Comparison of ENCODE assay signal across 27 cellular contexts in the genomic region with DNA sequence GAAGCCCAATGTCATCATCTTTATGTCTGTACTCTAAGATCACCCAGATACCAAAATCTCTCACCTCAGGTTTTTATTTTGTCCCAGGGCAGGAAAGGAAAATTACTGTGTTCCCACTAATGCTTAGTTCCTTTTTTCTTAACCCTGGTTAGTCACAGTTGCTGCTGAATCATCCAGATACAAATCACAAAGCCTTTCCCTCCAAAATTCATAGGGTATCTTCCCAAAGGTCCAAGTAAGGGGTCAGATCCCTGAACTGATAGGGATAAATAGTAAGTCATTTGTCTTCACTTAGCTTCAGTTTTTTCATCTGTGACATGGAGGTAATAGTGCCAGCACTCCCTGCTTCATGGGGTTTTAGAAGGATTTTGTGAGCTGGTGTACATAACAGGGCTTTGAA. TPM values are rescaled to one million over a fixed set of nuclear protein-coding genes. Genes with fewer than 3 reads are reported as not detected.
DNase-seq lines count a peak whose midpoint lies in the region; ATAC-seq and TF ChIP-seq lines count a peak whose summit lies in the region.
"Had no signal": no experiment of that assay in that cellular context is flagged by ENCODE, and none has a peak within 500 bp of the region (broad histone marks: within the 10 kb centered on the region; RNA-seq: fewer than 3 reads in every experiment).

No MANE protein-coding gene starts in this region.

- intact Hi-C loops in heart left ventricle (cut with DNase I), result loop anchor here in 1 of 10 donors (10.0 kb wide), 1 partner anchor 53 kb away; no protein-coding TSS in a partner anchor
- intact Hi-C loops in left cardiac atrium (cut with DNase I), result no loop called here
- intact Hi-C loops in PC-3 (cut with micrococcal nuclease), result loop anchor here (10.0 kb wide), 1 partner anchor 53 kb away; no protein-coding TSS in a partner anchor

- ATAC-seq in heart left ventricle (no peak), left cardiac atrium (no peak), PC-3 (peak; percentile 20)
- no peak for ATAC-seq in stimulated activated naive B cell treated with anti-CD40 and anti-IgM and Interleukin-4, amounts not matched to agents 10 μg/mL and 1 μg/mL and 100 μg/mL, for 72 hours (replicated peaks)
- ATAC-seq: natural killer cell, pancreas, right lobe of liver, WTC11 had no signal

- H3K4me3 ChIP-seq in heart left ventricle (peak overlapping the region; percentile 18 to 84 (median 71)), PC-3 (ENCODE audit: low read length) (0 out of 2 replicates have a peak overlapping the region, but pooled peaks have one; percentile 76), coronary artery (peak overlapping the region; percentile 87), smooth muscle cell (no peak overlapping the region)
- H3K4me3 ChIP-seq: HAP-1, pancreas, right lobe of liver, SK-N-MC had no signal

- peaks cover 3% of the 10 kb centered on the region in 2 donors for H3K9me3 Mint-ChIP-seq in stimulated activated naive B cell treated with anti-CD40 and anti-IgM and Interleukin-4, amounts not matched to agents 10 μg/mL and 1 μg/mL and 100 μg/mL, for 72 hours
- H3K9me3 Mint-ChIP-seq: mesothelial cell of epicardium; T-helper 2 cell treated with Interferon-gamma antibody and Interleukin-4, amounts not matched to agents 5 μg/mL and 100 μg/mL, for 36 hours; WTC11 had no signal

- no peaks in the 10 kb centered on the region for H4K20me1 ChIP-seq in PC-3 (ENCODE audit: low read length)
- H4K20me1 ChIP-seq in smooth muscle cell (ENCODE audit: low read depth), result no peaks in the 10 kb centered on the region

- H3K27ac Mint-ChIP-seq in stimulated activated naive B cell treated with anti-CD40 and anti-IgM and Interleukin-4, amounts not matched to agents 10 μg/mL and 1 μg/mL and 100 μg/mL, for 72 hours, result no peak overlapping the region
- H3K27ac Mint-ChIP-seq: activated naive CD8-positive, alpha-beta T cell treated with anti-CD3 and anti-CD28 coated beads for 36 hours; mesothelial cell of epicardium; natural killer cell; T-helper 2 cell treated with Interferon-gamma antibody and Interleukin-4, amounts not matched to agents 5 μg/mL and 100 μg/mL, for 36 hours; WTC11 had no signal

- TF ChIP-seq CTCF in heart left ventricle (IDR thresholded peaks at IDR 0.05) (no peak), PC-3 (conservative IDR thresholded peaks at IDR 0.05; ENCODE audit: low read depth, low read length) (no peak), coronary artery (IDR thresholded peaks at IDR 0.05) (no peak), smooth muscle cell (IDR thresholded peaks at IDR 0.05; ENCODE audit: borderline replicate concordance, insufficient read depth, poor library complexity, severe bottlenecking) (no peak)

- H3K9me2 ChIP-seq in PC-3 (replicated peaks; ENCODE audit: low read length), result no peaks in the 10 kb centered on the region

- H3K36me3 Mint-ChIP-seq in stimulated activated naive B cell treated with anti-CD40 and anti-IgM and Interleukin-4, amounts not matched to agents 10 μg/mL and 1 μg/mL and 100 μg/mL, for 72 hours, result no peaks in the 10 kb centered on the region
- H3K36me3 Mint-ChIP-seq: activated naive CD8-positive, alpha-beta T cell treated with anti-CD3 and anti-CD28 coated beads for 36 hours; CD14-positive monocyte; mesothelial cell of epicardium; WTC11 had no signal

- CTCF ChIA-PET in PC-3 (lab: Charles Lee), result interaction anchor here (0.6 kb wide), 1 partner anchor 352 kb away, joined by 3 read pairs; no protein-coding TSS in a partner anchor

- POLR2A ChIA-PET in PC-3 (lab: Charles Lee; ENCODE audit: unreplicated experiment), result no interaction called here

- H3K4me1 Mint-ChIP-seq in stimulated activated naive B cell treated with anti-CD40 and anti-IgM and Interleukin-4, amounts not matched to agents 10 μg/mL and 1 μg/mL and 100 μg/mL, for 72 hours, result no peaks in the 10 kb centered on the region
- H3K4me1 Mint-ChIP-seq: CD14-positive monocyte, natural killer cell had no signal

- no peaks in the 10 kb centered on the region for H3K9me3 ChIP-seq in heart left ventricle
- H3K9me3 ChIP-seq in PC-3 (ENCODE audit: low read length), result no peaks in the 10 kb centered on the region
- H3K9me3 ChIP-seq in smooth muscle cell (replicated peaks; ENCODE audit: low read depth), result no peaks in the 10 kb centered on the region
- H3K9me3 ChIP-seq: HAP-1, pancreas, right lobe of liver, upper lobe of left lung had no signal

- H3K4me2 ChIP-seq in PC-3 (ENCODE audit: low read length), result peak overlapping the region; percentile 91
- no peak overlapping the region for H3K4me2 ChIP-seq in smooth muscle cell

- peak overlapping the region in 6 of 12 donors; percentile 24 to 87 (median 84) for H3K27ac ChIP-seq in heart left ventricle
- peak overlapping the region; percentile 77 for H3K27ac ChIP-seq in PC-3 (ENCODE audit: low read length)
- peak overlapping the region in 1 of 2 donors; percentile 79 for H3K27ac ChIP-seq in coronary artery
- peak overlapping the region; percentile 23 for H3K27ac ChIP-seq in smooth muscle cell (ENCODE audit: low read depth)
- H3K27ac ChIP-seq: pancreas, right lobe of liver, SK-N-MC, upper lobe of left lung had no signal

- peak overlapping the region; percentile 9 for H3K9ac ChIP-seq in PC-3 (ENCODE audit: low read length)
- H3K9ac ChIP-seq in smooth muscle cell (ENCODE audit: low read depth), result no peak overlapping the region

- H3F3A ChIP-seq in PC-3 (ENCODE audit: low read length, unreplicated experiment) (no peaks in the 10 kb centered on the region), smooth muscle cell (ENCODE audit: low read depth) (no peaks in the 10 kb centered on the region)

- H3K27me3 Mint-ChIP-seq in stimulated activated naive B cell treated with anti-CD40 and anti-IgM and Interleukin-4, amounts not matched to agents 10 μg/mL and 1 μg/mL and 100 μg/mL, for 72 hours, result peaks cover 30 to 31% of the 10 kb centered on the region in 2 donors

- TF ChIP-seq POLR2A in heart left ventricle (IDR thresholded peaks at IDR 0.05), result no peak

- H3K4me1 ChIP-seq in heart left ventricle, result peaks cover 0 to 25% (median 8%) of the 10 kb centered on the region in 12 donors
- H3K4me1 ChIP-seq in PC-3 (ENCODE audit: insufficient read depth, low read length), result peaks cover 59% of the 10 kb centered on the region
- peaks cover 16% of the 10 kb centered on the region for H3K4me1 ChIP-seq in smooth muscle cell (ENCODE audit: low read depth)
- H3K4me1 ChIP-seq: HAP-1, pancreas had no signal

- H2AFZ ChIP-seq in PC-3 (ENCODE audit: low read length) (no peak overlapping the region), smooth muscle cell (ENCODE audit: low read depth) (no peak overlapping the region)

- H3K27me3 ChIP-seq in heart left ventricle (peaks cover 0 to 13% (median 0%) of the 10 kb centered on the region in 9 donors), PC-3 (ENCODE audit: low read length) (no peaks in the 10 kb centered on the region), smooth muscle cell (ENCODE audit: low read depth) (peaks cover 65% of the 10 kb centered on the region)

- no TSS peak for BruUV-seq in PC-3 (replicated peaks; lab: Mats Ljungman, UMichigan)

- no peak for DNase-seq in heart left ventricle
- no peak for DNase-seq in left cardiac atrium
- peak; percentile 88 for DNase-seq in PC-3
- DNase-seq in coronary artery (ENCODE audit: low spot score), result no peak
- DNase-seq in smooth muscle cell (lab: John Stamatoyannopoulos, UW; ENCODE audit: unreplicated experiment), result no peak
- DNase-seq in stimulated activated naive B cell treated with anti-CD40 and anti-IgM and Interleukin-4, amounts not matched to agents 10 μg/mL and 1 μg/mL and 100 μg/mL, for 72 hours, result no peak
- no peak for DNase-seq in GM19240 (ENCODE audit: insufficient read length, low spot score)
- no peak for DNase-seq in stimulated activated CD4-positive, alpha-beta T cell treated with anti-CD3 and anti-CD28 coated beads, Interleukin-2, amount 100 ng/mL, for 24 hours
- DNase-seq: ACHN; activated CD4-positive, alpha-beta T cell treated with anti-CD3 and anti-CD28 coated beads, Interleukin-2, amount 50 U/mL, for 48 hours; activated naive CD8-positive, alpha-beta T cell treated with anti-CD3 and anti-CD28 coated beads for 36 hours; glutamatergic neuron; KBM-7; natural killer cell; NCI-H187; pancreas; right lobe of liver; upper lobe of left lung had no signal

- no peak overlapping the region for H3K4me3 Mint-ChIP-seq in stimulated activated naive B cell treated with anti-CD40 and anti-IgM and Interleukin-4, amounts not matched to agents 10 μg/mL and 1 μg/mL and 100 μg/mL, for 72 hours
- H3K4me3 Mint-ChIP-seq: activated naive CD8-positive, alpha-beta T cell treated with anti-CD3 and anti-CD28 coated beads for 36 hours; mesothelial cell of epicardium; natural killer cell; T-helper 2 cell treated with Interferon-gamma antibody and Interleukin-4, amounts not matched to agents 5 μg/mL and 100 μg/mL, for 36 hours; WTC11 had no signal

- H3K79me2 ChIP-seq in PC-3 (ENCODE audit: low read length), result peaks cover 29% of the 10 kb centered on the region
- no peaks in the 10 kb centered on the region for H3K79me2 ChIP-seq in smooth muscle cell (ENCODE audit: low read depth)

- H3K36me3 ChIP-seq in heart left ventricle (no peaks in the 10 kb centered on the region), PC-3 (ENCODE audit: low read depth, low read length) (no peaks in the 10 kb centered on the region), smooth muscle cell (ENCODE audit: low read depth) (no peaks in the 10 kb centered on the region)
- H3K36me3 ChIP-seq: HAP-1, pancreas, right lobe of liver, upper lobe of left lung had no signal

RNA-seq across cellular contexts. Expression of gene PLCXD3, which starts 2.2 kb away (rescaled TPM):
- total RNA-seq in heart left ventricle (100 to 1,000 TPM in 1 of 9 donors, 10 to 100 TPM in 8; 48.2 to 107 (median 71.6) TPM), left cardiac atrium (10 to 100 TPM; 25.2 to 39.6 TPM), PC-3 (2014; rRNA removed) (5.0 TPM in 2 replicates), smooth muscle cell (0.04 and 0.09 TPM in 2 replicates)
- polyA plus RNA-seq in heart left ventricle (10 to 100 TPM; 30.1 to 62.5 TPM), smooth muscle cell (0.20 TPM in 1 of 2 replicates, not detected in the other)
- total RNA-seq: activated naive CD8-positive, alpha-beta T cell treated with anti-CD3 and anti-CD28 coated beads for 36 hours; G401; HT-29; mesothelial cell of epicardium; natural killer cell; OCI-LY7 had no signal
- polyA plus RNA-seq: CD14-positive monocyte had no signal
